8 cellular contexts compared by ENCODE assay signal in the genomic region with DNA sequence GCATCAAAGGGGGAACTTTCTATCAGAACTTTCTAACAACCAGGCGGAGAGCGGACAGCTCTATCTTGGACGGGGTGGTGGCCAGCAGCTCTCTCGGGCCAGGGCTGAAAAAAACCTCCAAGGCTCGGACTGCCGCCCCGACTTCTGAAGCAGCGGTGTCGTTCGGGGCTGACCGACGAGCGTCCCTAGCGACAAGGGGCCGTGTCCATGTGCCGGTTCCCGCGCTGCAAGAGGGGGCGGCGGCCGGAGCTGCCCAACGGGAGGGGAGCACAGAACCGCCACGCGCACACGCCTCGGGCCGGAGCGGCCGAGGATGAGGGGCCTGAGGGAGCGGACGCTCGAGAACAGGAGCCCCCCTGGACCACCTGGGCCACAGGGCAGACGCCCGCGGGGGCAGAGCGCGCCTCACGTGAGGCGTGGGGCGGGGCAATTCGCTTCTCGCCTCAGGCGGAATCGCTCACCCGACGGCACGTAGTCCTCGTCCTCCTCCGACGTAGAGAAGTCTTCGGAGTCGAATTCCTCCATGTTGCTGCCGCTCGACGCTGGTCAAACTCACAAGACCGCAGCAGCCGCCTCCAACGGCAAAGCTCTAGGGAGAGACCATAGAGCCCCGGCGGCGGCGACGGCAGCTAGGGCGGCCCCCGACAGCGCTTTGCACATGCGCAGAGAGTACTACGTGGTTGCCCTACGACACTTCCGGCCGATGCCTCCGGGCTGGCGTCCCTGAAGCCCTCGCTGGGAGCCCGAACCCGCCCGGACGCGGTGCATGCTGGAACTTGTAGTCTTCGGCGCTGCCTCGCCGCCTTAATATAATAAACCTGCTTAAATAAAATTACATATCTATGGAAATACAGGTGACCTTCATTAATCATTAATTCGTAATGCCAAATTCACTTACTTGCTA. TPM values are rescaled to one million over a fixed set of nuclear protein-coding genes. Genes with fewer than 3 reads are reported as not detected.
DNase-seq lines count a peak whose midpoint lies in the region; ATAC-seq lines count a peak whose summit lies in the region.

CFDP1 (minus strand) TSS at position 676 of the 904 bp plus-strand sequence; CDS start at position 525, 151 bp downstream.

- peak within 1 kb of the TSS; percentile 90 to 94 for H3K4me3 Mint-ChIP-seq in effector memory CD8-positive, alpha-beta T cell
- peak within 1 kb of the TSS; percentile 100 for H3K4me3 Mint-ChIP-seq in memory B cell

- H3K4me1 Mint-ChIP-seq in effector memory CD8-positive, alpha-beta T cell (ENCODE audit: low read depth in 2 of 2), result peaks cover 17 to 29% of the 10 kb centered on the region in 2 donors
- peaks cover 14% of the 10 kb centered on the region for H3K4me1 Mint-ChIP-seq in memory B cell

- peak; percentile 94 for ATAC-seq in GM19468 (IDR thresholded peaks at IDR 0.05; ENCODE audit: extremely low read depth, unreplicated experiment)
- peak; percentile 85 for ATAC-seq in effector memory CD8-positive, alpha-beta T cell (replicated peaks)
- ATAC-seq in memory B cell (ENCODE audit: low read depth), result peak; percentile 88

- H3K27me3 Mint-ChIP-seq in effector memory CD8-positive, alpha-beta T cell, result no peaks in the 10 kb centered on the region
- H3K27me3 Mint-ChIP-seq in memory B cell, result no peaks in the 10 kb centered on the region

- DNase-seq in CMK (ENCODE audit: low read depth), result peak; percentile 83
- peak; percentile 97 for DNase-seq in HT-29 (ENCODE audit: low spot score)
- DNase-seq in NOMO-1 (lab: John Stamatoyannopoulos, UW; ENCODE audit: unreplicated experiment in 2 of 2), result peak; percentile 94
- peak; percentile 89 to 92 for DNase-seq in activated CD8-positive, alpha-beta memory T cell treated with anti-CD3 and anti-CD28 coated beads for 4 hours (ENCODE audit: low read depth in 2 of 2)
- peak; percentile 94 to 96 (median 94) for DNase-seq in effector memory CD8-positive, alpha-beta T cell
- peak; percentile 96 to 97 for DNase-seq in memory B cell (ENCODE audit: low spot score in 2 of 2)
- DNase-seq in stimulated activated CD8-positive, alpha-beta memory T cell treated with anti-CD3 and anti-CD28 coated beads, Interleukin-12 subunit alpha, Interleukin-12 subunit beta, amount 100 ng/mL, for 24 hours (ENCODE audit: extremely low read depth), result peak; percentile 92

- H3K27ac Mint-ChIP-seq in effector memory CD8-positive, alpha-beta T cell, result peak within 1 kb of the TSS; percentile 99
- peak within 1 kb of the TSS; percentile 99 for H3K27ac Mint-ChIP-seq in memory B cell

- peaks cover 0 to 3% of the 10 kb centered on the region in 2 donors for H3K9me3 Mint-ChIP-seq in effector memory CD8-positive, alpha-beta T cell
- H3K9me3 Mint-ChIP-seq in memory B cell, result peaks cover 2% of the 10 kb centered on the region

- H3K36me3 Mint-ChIP-seq in effector memory CD8-positive, alpha-beta T cell (ENCODE audit: insufficient read depth), result peaks cover 42% of the 10 kb centered on the region
- no peaks in the 10 kb centered on the region for H3K36me3 Mint-ChIP-seq in memory B cell

RNA-seq across cellular contexts. Expression of gene CFDP1, which starts in this region (rescaled TPM):
- 15.4 and 17.6 TPM in 2 replicates for total RNA-seq in HT-29 (2014; rRNA removed; shearing (Covaris generic))

Comparison
In these comparisons a context has a peak if more than half of its experiments do, and no peak if none do; other contexts are left out.
1. Peak in every context shown above with its lines: DNase-seq and ATAC-seq.